Comparison of ENCODE assay signal across 28 cellular contexts in genomic region chr7:48511021-48511579, GRCh38.
DNase-seq lines count a peak whose midpoint lies in the region; ATAC-seq and TF ChIP-seq lines count a peak whose summit lies in the region.
"Had no signal": no experiment of that assay in that cellular context is flagged by ENCODE, and none has a peak within 500 bp of the region (broad histone marks: within the 10 kb centered on the region; RNA-seq: fewer than 3 reads in every experiment).

No MANE protein-coding gene starts in this region.

- in situ Hi-C loops in mammary epithelial cell (cut with MboI; ENCODE audit: low sequenced_read_pairs in 2 of 2), result no loop called here

- H3K36me3 Mint-ChIP-seq in MCF 10A (ENCODE audit: insufficient read depth, unreplicated experiment), result no peaks in the 10 kb centered on the region
- H3K36me3 Mint-ChIP-seq in endodermal cell (ENCODE audit: low read depth), result no peaks in the 10 kb centered on the region

- H3K4me1 Mint-ChIP-seq in MCF 10A (ENCODE audit: insufficient read depth, unreplicated experiment) (no peaks in the 10 kb centered on the region), endodermal cell (peaks cover 14% of the 10 kb centered on the region)
- H3K4me1 Mint-ChIP-seq: activated B cell treated with CpG ODN at 0.5 μM for 24 hours; activated CD4-positive, alpha-beta memory T cell treated with anti-CD3 and anti-CD28 coated beads, Interleukin-2, amount 10 ng/mL, durations not matched to agents 7 days and 5 days had no signal

- H2AFZ ChIP-seq in mammary epithelial cell (ENCODE audit: low read depth, low read length), result peak overlapping the region; percentile 91

- H3K9me3 ChIP-seq in mammary epithelial cell (replicated peaks; ENCODE audit: insufficient read depth, low read length) (no peaks in the 10 kb centered on the region), WERI-Rb-1 (ENCODE audit: severe bottlenecking) (no peaks in the 10 kb centered on the region), endodermal cell (ENCODE audit: control insufficient read depth, low read length) (no peaks in the 10 kb centered on the region)
- H3K9me3 ChIP-seq: A549, BE2C, heart right ventricle, thoracic aorta, vagina had no signal

- H3K4me2 ChIP-seq in mammary epithelial cell (ENCODE audit: insufficient read depth, low read depth, low read length), result peak overlapping the region; percentile 61
- H3K4me2 ChIP-seq: A549, KMS-11 had no signal

- H3K36me3 ChIP-seq in mammary epithelial cell (ENCODE audit: insufficient read depth, low read length) (no peaks in the 10 kb centered on the region), WERI-Rb-1 (no peaks in the 10 kb centered on the region), endodermal cell (ENCODE audit: control insufficient read depth, insufficient read depth, low read length) (no peaks in the 10 kb centered on the region)
- H3K36me3 ChIP-seq: BE2C, heart right ventricle, thoracic aorta, vagina had no signal

- POLR2A ChIA-PET in MCF 10A (lab: Yijun Ruan, JAX), result no interaction called here

- H3K4me3 ChIP-seq in mammary epithelial cell (replicated peaks in 1 of 3; ENCODE audit: insufficient read depth in 1 of 3, low read depth in 2 of 3, low read length in 3 of 3) (no peak overlapping the region), WERI-Rb-1 (ENCODE audit: low read depth, low read length) (peak overlapping the region; percentile 28), endodermal cell (ENCODE audit: low read length) (no peak overlapping the region)
- H3K4me3 ChIP-seq: A549, heart right ventricle, thoracic aorta had no signal

- H3K27ac ChIP-seq in mammary epithelial cell (ENCODE audit: insufficient read depth, low read depth, low read length) (no peak overlapping the region), WERI-Rb-1 (no peak overlapping the region), endodermal cell (ENCODE audit: low read depth, low read length) (peak overlapping the region; percentile 45)
- H3K27ac ChIP-seq: A549, epithelial cell of prostate, heart right ventricle, KMS-11, thoracic aorta, vagina had no signal

- no peaks in the 10 kb centered on the region for H3K27me3 ChIP-seq in mammary epithelial cell (ENCODE audit: insufficient read depth, low read length)
- H3K27me3 ChIP-seq in WERI-Rb-1 (ENCODE audit: insufficient read depth, low read depth, severe bottlenecking), result no peaks in the 10 kb centered on the region
- H3K27me3 ChIP-seq in endodermal cell (ENCODE audit: control insufficient read depth, insufficient read depth, low read length, poor library complexity, severe bottlenecking), result no peaks in the 10 kb centered on the region
- H3K27me3 ChIP-seq: BE2C, vagina had no signal

- H3K4me3 Mint-ChIP-seq in MCF 10A (ENCODE audit: unreplicated experiment) (no peak overlapping the region), endodermal cell (no peak overlapping the region)
- H3K4me3 Mint-ChIP-seq: activated B cell treated with CpG ODN at 0.5 μM for 24 hours; activated CD4-positive, alpha-beta memory T cell treated with anti-CD3 and anti-CD28 coated beads, Interleukin-2, amount 10 ng/mL, durations not matched to agents 7 days and 5 days had no signal

- no peak overlapping the region for H3K9ac ChIP-seq in mammary epithelial cell (ENCODE audit: insufficient read depth, low read length)
- no peak overlapping the region for H3K9ac ChIP-seq in endodermal cell (ENCODE audit: extremely low read depth, low read length, poor library complexity, severe bottlenecking)
- H3K9ac ChIP-seq: KMS-11 had no signal

- TF ChIP-seq CTCF in mammary epithelial cell (conservative IDR thresholded peaks at IDR 0.05 in 1 of 2, IDR thresholded peaks at IDR 0.05 in 1 of 2; ENCODE audit: extremely low read depth in 1 of 2, insufficient read depth in 1 of 2, low read depth in 1 of 2, low read length in 2 of 2) (no peak), MCF 10A (IDR thresholded peaks at IDR 0.05; ENCODE audit: unreplicated experiment) (no peak), WERI-Rb-1 (IDR thresholded peaks at IDR 0.05; ENCODE audit: low read depth, low read length) (no peak), endodermal cell (conservative IDR thresholded peaks at IDR 0.05) (no peak)

- CTCF ChIA-PET in mammary epithelial cell (lab: Charles Lee; ENCODE audit: low non-redundant PET), result no interaction called here
- CTCF ChIA-PET in MCF 10A (lab: Yijun Ruan, JAX), result no interaction called here

- no peaks in the 10 kb centered on the region for H3K79me2 ChIP-seq in mammary epithelial cell (ENCODE audit: insufficient read depth, low read length)

- dilution Hi-C loops in mammary epithelial cell (cut with HindIII; ENCODE audit: low sequenced_read_pairs), result no loop called here

- ATAC-seq in HG02763 (IDR thresholded peaks at IDR 0.05; ENCODE audit: unreplicated experiment), result no peak
- ATAC-seq: A549, heart right ventricle, left cardiac atrium, PC-3, Right ventricle myocardium inferior had no signal

- H3K27me3 Mint-ChIP-seq in MCF 10A (ENCODE audit: insufficient read depth, unreplicated experiment) (peaks cover 9% of the 10 kb centered on the region), endodermal cell (ENCODE audit: insufficient read depth) (no peaks in the 10 kb centered on the region)
- H3K27me3 Mint-ChIP-seq: activated B cell treated with CpG ODN at 0.5 μM for 24 hours had no signal

- peak; percentile 16 for DNase-seq in mammary epithelial cell
- no peak for DNase-seq in MCF 10A (ENCODE audit: unreplicated experiment)
- peak; percentile 46 for DNase-seq in WERI-Rb-1
- no peak for DNase-seq in endodermal cell
- DNase-seq in superior temporal gyrus (ENCODE audit: extremely low spot score), result peak; percentile 13
- no peak for DNase-seq in activated naive CD4-positive, alpha-beta T cell treated with Interleukin-2 at 50 U/mL for 16 hours
- no peak for DNase-seq in activated gamma-delta T cell (lab: John Stamatoyannopoulos, UW)
- DNase-seq: activated B cell treated with CpG ODN at 0.5 μM for 24 hours; activated CD4-positive, alpha-beta memory T cell treated with anti-CD3 and anti-CD28 coated beads, Interleukin-2, amount 10 ng/mL, durations not matched to agents 7 days and 5 days; BE2C; caudate nucleus; DMS79 treated with DMSO at 0.1 percent for 48 hours; GOT3; heart right ventricle; left cardiac atrium; mesenchymal stem cell; NCI-H1694; occipital lobe; PC-3; stimulated activated CD4-positive, alpha-beta T cell treated with anti-CD3 and anti-CD28 coated beads, Interleukin-12 subunit alpha, Interleukin-12 subunit beta, amount 100 ng/mL, for 4 hours; stimulated activated naive CD4-positive, alpha-beta T cell treated with Interleukin-2 at 50 U/mL for 16 hours had no signal

- H3K27ac Mint-ChIP-seq in MCF 10A (ENCODE audit: low read depth, unreplicated experiment) (no peak overlapping the region), endodermal cell (no peak overlapping the region)
- H3K27ac Mint-ChIP-seq: activated B cell treated with CpG ODN at 0.5 μM for 24 hours; activated CD4-positive, alpha-beta memory T cell treated with anti-CD3 and anti-CD28 coated beads, Interleukin-2, amount 10 ng/mL, durations not matched to agents 7 days and 5 days had no signal

- H4K20me1 ChIP-seq in mammary epithelial cell (ENCODE audit: insufficient read depth, low read length), result no peaks in the 10 kb centered on the region

- 13% methylated on average over 12 of the region's 13 CpGs for WGBS in mammary epithelial cell (ENCODE audit: low coverage, missing lambda C conversion rate)
- WGBS in endodermal cell (ENCODE audit: insufficient coverage in 1 of 2, insufficient read length in 1 of 2), 2 experiments, result 74 to 82% methylated on average over 12 to 13 of the region's 13 CpGs

- intact Hi-C loops in mammary epithelial cell (cut with micrococcal nuclease) (no loop called here), MCF 10A (cut with micrococcal nuclease) (no loop called here)

- H3K9me3 Mint-ChIP-seq in MCF 10A (ENCODE audit: unreplicated experiment) (no peaks in the 10 kb centered on the region), endodermal cell (no peaks in the 10 kb centered on the region)
- H3K9me3 Mint-ChIP-seq: activated B cell treated with CpG ODN at 0.5 μM for 24 hours; activated CD4-positive, alpha-beta memory T cell treated with anti-CD3 and anti-CD28 coated beads, Interleukin-2, amount 10 ng/mL, durations not matched to agents 7 days and 5 days had no signal

- no TSS peak for BruUV-seq in mammary epithelial cell (replicated peaks; lab: Mats Ljungman, UMichigan)
- BruUV-seq in MCF 10A (replicated peaks; lab: Mats Ljungman, UMichigan), result no TSS peak

- H3K4me1 ChIP-seq in mammary epithelial cell (ENCODE audit: insufficient read depth, low read length) (peaks cover 4% of the 10 kb centered on the region), endodermal cell (ENCODE audit: control insufficient read depth, insufficient read depth, low read length) (peaks cover 9% of the 10 kb centered on the region)
- H3K4me1 ChIP-seq: A549, BE2C, heart right ventricle had no signal

Comparison
In these comparisons a context has a peak if more than half of its experiments do, and no peak if none do; other contexts are left out.
1. DNase-seq: peak in mammary epithelial cell (single experiment), WERI-Rb-1 (single experiment) and superior temporal gyrus (single experiment); none in MCF 10A (single experiment), endodermal cell (single experiment), activated naive CD4-positive, alpha-beta T cell treated with Interleukin-2 at 50 U/mL for 16 hours (single experiment) and activated gamma-delta T cell (single experiment).